Comparison of ENCODE assay signal across 8 cellular contexts in genomic region chr4:87422104-87423052, GRCh38. TPM values are rescaled to one million over a fixed set of nuclear protein-coding genes. Genes with fewer than 3 reads are reported as not detected.
A peak's percentile ranks its signal among the peaks of the same experiment; 100 is the strongest.
DNase-seq lines count a peak whose midpoint lies in the region; ATAC-seq, FAIRE-seq and TF ChIP-seq lines count a peak whose summit lies in the region.

Gene NUDT9 (plus strand): TSS chr4:87422573. CDS start chr4:87422906, 333 bp downstream.

- H3K27me3 ChIP-seq in psoas muscle (ENCODE audit: insufficient read depth in 3 of 3, low read length in 2 of 3) = no peaks in the 10 kb centered on the region

- TF ChIP-seq CTCF in psoas muscle (IDR thresholded peaks at IDR 0.05) = no peak

- H3K36me3 ChIP-seq in psoas muscle (ENCODE audit: insufficient read depth in 1 of 2, low read depth in 1 of 2) = no peaks in the 10 kb centered on the region

- H3K27ac ChIP-seq in angular gyrus (ENCODE audit: low read depth, low read length) (peak within 1 kb of the TSS; percentile 95), psoas muscle (peak within 1 kb of the TSS; percentile 94)

- intact Hi-C loops in left ventricle myocardium superior (cut with micrococcal nuclease) (no loop called here), psoas muscle (cut with DNase I) (loop anchor here (1.0 to 5.0 kb wide), 2 partner anchors 31 to 45 kb away; partner anchors contain the start of gene HSD17B11 (in 1 of the 2))

- H3K4me3 ChIP-seq in psoas muscle = peak within 1 kb of the TSS; percentile 86

- no peaks in the 10 kb centered on the region for H3K9me3 ChIP-seq in psoas muscle

- peak; percentile 89 to 90 for DNase-seq in NCI-H187 (lab: John Stamatoyannopoulos, UW)
- peak; percentile 75 to 93 (median 84) for DNase-seq in T-helper 2 cell
- peak; percentile 98 for DNase-seq in left ventricle myocardium superior
- peak; percentile 98 for DNase-seq in psoas muscle
- DNase-seq in urothelium cell line (ENCODE audit: low spot score) = peak; percentile 93

- FAIRE-seq in urothelium cell line (lab: Jason Lieb, UNC) = no peak

- ATAC-seq in GM18498 (IDR thresholded peaks at IDR 0.05; ENCODE audit: unreplicated experiment) (peak; percentile 91), HG02938 (IDR thresholded peaks at IDR 0.05; ENCODE audit: unreplicated experiment) (peak; percentile 86), left ventricle myocardium superior (peak; percentile 98), psoas muscle (peak; percentile 96 to 97 (median 96))

- H3K4me1 ChIP-seq in psoas muscle = peaks cover 5% of the 10 kb centered on the region

- WGBS in psoas muscle, 3 donors = 0 to 1% (median 0%) methylated on average over 55 to 58 of the region's 58 CpGs

RNA-seq across cellular contexts. Expression of gene NUDT9, which starts in this region (rescaled TPM):
- total RNA-seq in left ventricle myocardium superior (31.1 TPM), psoas muscle (10 to 100 TPM; 20.5 to 33.3 (median 24.0) TPM)
- polyA plus RNA-seq in psoas muscle = 10 to 100 TPM; 35.1 to 43.3 (median 37.1) TPM

Comparison
In these comparisons a context has a peak if more than half of its experiments do, and no peak if none do; other contexts are left out.
1. Peak in every context shown above with its lines: DNase-seq, ATAC-seq, H3K4me3 ChIP-seq and H3K27ac ChIP-seq.